Comparison of ENCODE assay signal across 8 cellular contexts in genomic region chr13:99085139-99085845, GRCh38.
DNase-seq lines count a peak whose midpoint lies in the region; ATAC-seq, FAIRE-seq and TF ChIP-seq lines count a peak whose summit lies in the region.

No MANE protein-coding gene starts in this region.

- no peaks in the 10 kb centered on the region for H3K9me3 Mint-ChIP-seq in type B pancreatic cell

- in situ Hi-C loops in K562 (cut with MboI): no loop called here

- H3K4me3 Mint-ChIP-seq in type B pancreatic cell: peak overlapping the region; percentile 89

- DNase-seq in right atrium auricular region (ENCODE audit: low spot score) (no peak), left ventricle myocardium superior (no peak), K562 (ENCODE audit: extremely low read depth in 1 of 4, low spot score in 3 of 4) (peak in 3 of 4 experiments; percentile 21 to 28 (median 23)), left lung (no peak), type B pancreatic cell (ENCODE audit: extremely low spot score, unreplicated experiment) (no peak), RCC 7860 (ENCODE audit: low spot score) (no peak), putamen (ENCODE audit: low spot score) (no peak), dedifferentiated amniotic fluid mesenchymal stem cell (ENCODE audit: extremely low spot score) (no peak)

- H3K27ac Mint-ChIP-seq in type B pancreatic cell: peak overlapping the region; percentile 82

- no peak for TF ChIP-seq POLR2A in K562 (conservative IDR thresholded peaks at IDR 0.05)

- H3K9me3 ChIP-seq in right atrium auricular region (no peaks in the 10 kb centered on the region), K562 (replicated peaks; ENCODE audit: control insufficient read depth, insufficient read depth, low read depth, low read length) (no peaks in the 10 kb centered on the region), left lung (no peaks in the 10 kb centered on the region)

- peak overlapping the region; percentile 68 for H3K4me2 ChIP-seq in K562 (ENCODE audit: insufficient read depth, low read length)

- peaks cover 8% of the 10 kb centered on the region; the same call in 1 of the 2 replicates for H4K20me1 ChIP-seq in K562 (replicated peaks; ENCODE audit: control insufficient read depth, insufficient read depth, low read length)

- POLR2A ChIA-PET in K562 (lab: Yijun Ruan, JAX): interaction anchor here (1.0 kb wide), 2 partner anchors 26 to 34 kb away, joined by 3 to 4 read pairs; no protein-coding TSS in a partner anchor

- H3K36me3 ChIP-seq in right atrium auricular region: no peaks in the 10 kb centered on the region
- H3K36me3 ChIP-seq in K562 (ENCODE audit: control insufficient read depth, insufficient read depth, low read length): peaks cover 4% of the 10 kb centered on the region; the same call in 1 of the 3 replicates
- no peaks in the 10 kb centered on the region for H3K36me3 ChIP-seq in left lung

- intact Hi-C loops in left ventricle myocardium superior (cut with micrococcal nuclease): no loop called here
- intact Hi-C loops in K562 (cut with micrococcal nuclease): loop anchor here (5.0 to 10.0 kb wide), 2 partner anchors 33 to 90 kb away; no protein-coding TSS in a partner anchor
- intact Hi-C loops in left lung (cut with DNase I): no loop called here

- H3K27ac ChIP-seq in right atrium auricular region (peak overlapping the region; percentile 36 to 71), K562 (ENCODE audit: extremely low read depth, low read depth, low read length) (no peak overlapping the region), left lung (peak overlapping the region in 1 of 2 donors; percentile 28)

- peaks cover 56% of the 10 kb centered on the region for H3K79me2 ChIP-seq in K562 (ENCODE audit: control insufficient read depth, insufficient read depth, low read length)

- no peak for ATAC-seq in left ventricle myocardium superior
- ATAC-seq in K562: no peak
- ATAC-seq in left lung: no peak

- CTCF ChIA-PET in K562 (lab: Yijun Ruan, JAX; ENCODE audit: low intra/inter-chr PET ratio): no interaction called here

- WGBS in K562 (ENCODE audit: insufficient coverage, low coverage, missing lambda C conversion rate): 10% methylated on average over 26 of the region's 29 CpGs

- H2AFZ ChIP-seq in K562 (ENCODE audit: low read depth, low read length): peak overlapping the region; percentile 17; the same call in 1 of the 2 replicates

- peaks cover 28% of the 10 kb centered on the region for H3K27me3 Mint-ChIP-seq in type B pancreatic cell

- H3K4me3 ChIP-seq in right atrium auricular region: peak overlapping the region; percentile 75 to 89
- peak overlapping the region; percentile 80 for H3K4me3 ChIP-seq in K562
- peak overlapping the region; percentile 58 to 74 for H3K4me3 ChIP-seq in left lung

- no peak for TF ChIP-seq CTCF in right atrium auricular region (IDR thresholded peaks at IDR 0.05)
- TF ChIP-seq CTCF in K562 (IDR thresholded peaks at IDR 0.05 in 2 of 3, conservative IDR thresholded peaks at IDR 0.05 in 1 of 3; ENCODE audit: insufficient read depth in 2 of 3, low read depth in 1 of 3, low read length in 3 of 3): no peak
- no peak for TF ChIP-seq CTCF in left lung (IDR thresholded peaks at IDR 0.05)
- TF ChIP-seq CTCF in type B pancreatic cell (conservative IDR thresholded peaks at IDR 0.05): no peak

- no peak for TF ChIP-seq EP300 in K562 (IDR thresholded peaks at IDR 0.05; ENCODE audit: low read length)

- FAIRE-seq in K562 (lab: Jason Lieb, UNC): no peak
- no peak for FAIRE-seq in RCC 7860 (lab: Jason Lieb, UNC)

- H3K4me1 ChIP-seq in right atrium auricular region (peaks cover 0 to 24% of the 10 kb centered on the region in 2 donors), K562 (replicated peaks in 1 of 2; ENCODE audit: control insufficient read depth in 2 of 2, insufficient read depth in 2 of 2, low read length in 2 of 2) (peaks cover 25% of the 10 kb centered on the region in 2 experiments; a peak in 4 of 5 replicates), left lung (peaks cover 0 to 35% of the 10 kb centered on the region in 2 donors)

- no peaks in the 10 kb centered on the region for H3K36me3 Mint-ChIP-seq in type B pancreatic cell

- H3K27me3 ChIP-seq in right atrium auricular region (no peaks in the 10 kb centered on the region), K562 (ENCODE audit: control insufficient read depth in 2 of 2, insufficient read depth in 2 of 2, low read length in 2 of 2) (no peaks in the 10 kb centered on the region), left lung (peaks cover 0 to 94% of the 10 kb centered on the region in 2 donors)

- peaks cover 19% of the 10 kb centered on the region for H3K4me1 Mint-ChIP-seq in type B pancreatic cell (ENCODE audit: unreplicated experiment)

- no TSS peak for BruUV-seq in K562 (replicated peaks; lab: Mats Ljungman, UMichigan)

- no peaks in the 10 kb centered on the region for H3K9me1 ChIP-seq in K562 (ENCODE audit: control insufficient read depth, insufficient read depth, low read length)

- no peak for TF ChIP-seq RAD21 in K562 (CRISPR knock-in tag; conservative IDR thresholded peaks at IDR 0.05 in 1 of 2, IDR thresholded peaks at IDR 0.05 in 1 of 2)

- H3K9ac ChIP-seq in K562 (ENCODE audit: insufficient read depth in 1 of 2, low read depth in 2 of 2, low read length in 2 of 2): peak overlapping the region; percentile 14 to 88; a peak in 3 of 4 replicates

TF ChIP-seq in K562, 482 proteins besides CTCF, POLR2A, EP300 and RAD21:
- TF ChIP-seq EWSR1 (IDR thresholded peaks at IDR 0.05; ENCODE audit: borderline replicate concordance, low read depth, partially characterized antibody) (no peak), NFIC (IDR thresholded peaks at IDR 0.05) (peak; percentile 42; the same call in 1 of the 2 replicates)

Comparison
In these comparisons a context has a peak if more than half of its experiments do, and no peak if none do; other contexts are left out.
1. DNase-seq: peak in K562 (3 of 4); none in right atrium auricular region (single experiment), left ventricle myocardium superior (single experiment), left lung (0 of 2), type B pancreatic cell (single experiment), RCC 7860 (single experiment), putamen (single experiment) and dedifferentiated amniotic fluid mesenchymal stem cell (single experiment).
2. Peak in every context shown above with its lines, with median percentiles within 50 percentile points of each other: H3K4me3 ChIP-seq.